In the genomic region with DNA sequence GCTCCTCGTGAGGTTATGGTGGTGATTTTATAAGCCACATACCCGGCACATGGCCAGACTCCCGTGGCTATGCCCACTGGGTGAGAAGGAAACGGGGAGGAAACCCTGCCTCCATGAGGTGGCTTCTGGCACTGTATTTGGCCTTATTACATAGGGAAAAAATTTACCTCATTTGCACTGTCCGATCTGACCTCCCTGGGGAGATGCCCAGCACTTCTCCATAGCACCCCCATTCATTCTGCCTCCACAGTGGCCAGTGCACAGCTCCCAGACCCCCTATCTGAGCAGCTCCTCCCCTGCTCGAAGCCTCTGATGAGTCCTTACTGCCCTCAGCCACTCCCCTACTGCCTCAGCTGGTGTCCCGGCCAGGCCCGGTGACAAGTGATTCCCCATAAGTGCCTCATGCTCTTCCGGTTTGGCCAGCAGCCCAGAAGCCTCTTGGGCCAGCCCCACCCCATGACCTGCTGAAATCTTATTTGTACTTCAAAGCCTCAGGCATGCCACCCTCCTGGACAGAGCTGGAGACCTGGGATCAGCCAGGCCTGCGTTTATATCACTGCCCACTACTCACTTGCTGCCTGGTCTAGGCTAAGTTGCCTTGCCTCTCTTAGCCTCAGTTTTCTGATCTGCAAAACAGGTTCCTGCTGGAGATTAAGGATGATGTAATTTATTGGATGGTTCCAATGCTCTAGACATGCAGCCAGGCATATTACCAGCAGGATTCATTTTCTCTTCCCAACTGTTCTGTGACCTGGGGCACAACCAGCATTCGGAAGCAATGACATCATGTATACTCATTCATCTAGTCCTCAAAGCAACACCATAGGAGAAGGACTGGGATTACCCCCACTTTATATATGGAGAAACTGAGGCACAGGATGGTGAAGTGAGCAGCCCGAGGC, we compare ENCODE assay signal across 1 cellular context.
TF ChIP-seq lines count a peak whose summit lies in the region.

No MANE protein-coding gene starts in this region.

TF ChIP-seq in K562, 482 proteins besides CTCF, POLR2A, EP300 and RAD21 (continued from another document and continues in another):
- 0 out of 2 replicates have a peak, but pooled peaks have one; percentile 36 for TF ChIP-seq LCOR (CRISPR knock-in tag; IDR thresholded peaks at IDR 0.05)
- peak in 1 of 2 experiments; percentile 51; a peak in 1 of 3 replicates for TF ChIP-seq CBX3 (IDR thresholded peaks at IDR 0.05; ENCODE audit: borderline replicate concordance in 1 of 2, low read length in 2 of 2)
- peak; percentile 95 for TF ChIP-seq ELF1 (tag; IDR thresholded peaks at IDR 0.05)
- TF ChIP-seq TAF7 (tag; IDR thresholded peaks at IDR 0.05): no peak
- TF ChIP-seq MXI1 (IDR thresholded peaks at IDR 0.05; ENCODE audit: low read depth, low read length): peak; percentile 53; the same call in 1 of the 2 replicates
- TF ChIP-seq ZNF143 (CRISPR knock-in tag; IDR thresholded peaks at IDR 0.05): 0 out of 2 replicates have a peak, but pooled peaks have one; percentile 35
- TF ChIP-seq, protein P1, sequence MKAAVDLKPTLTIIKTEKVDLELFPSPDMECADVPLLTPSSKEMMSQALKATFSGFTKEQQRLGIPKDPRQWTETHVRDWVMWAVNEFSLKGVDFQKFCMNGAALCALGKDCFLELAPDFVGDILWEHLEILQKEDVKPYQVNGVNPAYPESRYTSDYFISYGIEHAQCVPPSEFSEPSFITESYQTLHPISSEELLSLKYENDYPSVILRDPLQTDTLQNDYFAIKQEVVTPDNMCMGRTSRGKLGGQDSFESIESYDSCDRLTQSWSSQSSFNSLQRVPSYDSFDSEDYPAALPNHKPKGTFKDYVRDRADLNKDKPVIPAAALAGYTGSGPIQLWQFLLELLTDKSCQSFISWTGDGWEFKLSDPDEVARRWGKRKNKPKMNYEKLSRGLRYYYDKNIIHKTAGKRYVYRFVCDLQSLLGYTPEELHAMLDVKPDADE (conservative IDR thresholded peaks at IDR 0.05; ENCODE audit: control insufficient read depth, low read depth, low read length): peak; percentile 73; the same call in 1 of the 2 replicates
- TF ChIP-seq NELFE (IDR thresholded peaks at IDR 0.05; ENCODE audit: insufficient read depth, insufficient read length): no peak
- peak; percentile 95 for TF ChIP-seq ETV5 (CRISPR knock-in tag; IDR thresholded peaks at IDR 0.05; ENCODE audit: low read depth)
- no peak for TF ChIP-seq EZH2 (IDR thresholded peaks at IDR 0.05; ENCODE audit: borderline replicate concordance, low read depth, low read length)
- TF ChIP-seq KAT2B (IDR thresholded peaks at IDR 0.05; ENCODE audit: low read depth, low read length): no peak
- TF ChIP-seq SP1 (CRISPR knock-in tag; IDR thresholded peaks at IDR 0.05): no peak; the same call in 1 of the 2 replicates
- TF ChIP-seq, protein P2, sequence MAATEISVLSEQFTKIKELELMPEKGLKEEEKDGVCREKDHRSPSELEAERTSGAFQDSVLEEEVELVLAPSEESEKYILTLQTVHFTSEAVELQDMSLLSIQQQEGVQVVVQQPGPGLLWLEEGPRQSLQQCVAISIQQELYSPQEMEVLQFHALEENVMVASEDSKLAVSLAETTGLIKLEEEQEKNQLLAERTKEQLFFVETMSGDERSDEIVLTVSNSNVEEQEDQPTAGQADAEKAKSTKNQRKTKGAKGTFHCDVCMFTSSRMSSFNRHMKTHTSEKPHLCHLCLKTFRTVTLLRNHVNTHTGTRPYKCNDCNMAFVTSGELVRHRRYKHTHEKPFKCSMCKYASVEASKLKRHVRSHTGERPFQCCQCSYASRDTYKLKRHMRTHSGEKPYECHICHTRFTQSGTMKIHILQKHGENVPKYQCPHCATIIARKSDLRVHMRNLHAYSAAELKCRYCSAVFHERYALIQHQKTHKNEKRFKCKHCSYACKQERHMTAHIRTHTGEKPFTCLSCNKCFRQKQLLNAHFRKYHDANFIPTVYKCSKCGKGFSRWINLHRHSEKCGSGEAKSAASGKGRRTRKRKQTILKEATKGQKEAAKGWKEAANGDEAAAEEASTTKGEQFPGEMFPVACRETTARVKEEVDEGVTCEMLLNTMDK (IDR thresholded peaks at IDR 0.05; ENCODE audit: borderline replicate concordance, insufficient read depth, low read depth, low read length, poor library complexity, severe bottlenecking): no peak
- TF ChIP-seq, protein P3, sequence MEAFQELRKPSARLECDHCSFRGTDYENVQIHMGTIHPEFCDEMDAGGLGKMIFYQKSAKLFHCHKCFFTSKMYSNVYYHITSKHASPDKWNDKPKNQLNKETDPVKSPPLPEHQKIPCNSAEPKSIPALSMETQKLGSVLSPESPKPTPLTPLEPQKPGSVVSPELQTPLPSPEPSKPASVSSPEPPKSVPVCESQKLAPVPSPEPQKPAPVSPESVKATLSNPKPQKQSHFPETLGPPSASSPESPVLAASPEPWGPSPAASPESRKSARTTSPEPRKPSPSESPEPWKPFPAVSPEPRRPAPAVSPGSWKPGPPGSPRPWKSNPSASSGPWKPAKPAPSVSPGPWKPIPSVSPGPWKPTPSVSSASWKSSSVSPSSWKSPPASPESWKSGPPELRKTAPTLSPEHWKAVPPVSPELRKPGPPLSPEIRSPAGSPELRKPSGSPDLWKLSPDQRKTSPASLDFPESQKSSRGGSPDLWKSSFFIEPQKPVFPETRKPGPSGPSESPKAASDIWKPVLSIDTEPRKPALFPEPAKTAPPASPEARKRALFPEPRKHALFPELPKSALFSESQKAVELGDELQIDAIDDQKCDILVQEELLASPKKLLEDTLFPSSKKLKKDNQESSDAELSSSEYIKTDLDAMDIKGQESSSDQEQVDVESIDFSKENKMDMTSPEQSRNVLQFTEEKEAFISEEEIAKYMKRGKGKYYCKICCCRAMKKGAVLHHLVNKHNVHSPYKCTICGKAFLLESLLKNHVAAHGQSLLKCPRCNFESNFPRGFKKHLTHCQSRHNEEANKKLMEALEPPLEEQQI (IDR thresholded peaks at IDR 0.05): no peak
- TF ChIP-seq HMGN3 (IDR thresholded peaks at IDR 0.05; ENCODE audit: borderline replicate concordance, extremely low read depth, insufficient read length, low read depth, low read length): no peak
- no peak for TF ChIP-seq HDAC8 (tag; IDR thresholded peaks at IDR 0.05)
- TF ChIP-seq SMARCE1 (IDR thresholded peaks at IDR 0.05): peak; percentile 67; the same call in 1 of the 2 replicates
- peak; percentile 71 for TF ChIP-seq BCOR (IDR thresholded peaks at IDR 0.05)
- TF ChIP-seq FOXP1 (CRISPR knock-in tag; IDR thresholded peaks at IDR 0.05): no peak
- peak; percentile 59 to 69; a peak in 3 of 4 replicates for TF ChIP-seq KDM1A (IDR thresholded peaks at IDR 0.05)
- peak; percentile 42 to 46; a peak in 3 of 4 replicates for TF ChIP-seq NRF1 (conservative IDR thresholded peaks at IDR 0.05 in 1 of 2, IDR thresholded peaks at IDR 0.05 in 1 of 2)
- TF ChIP-seq FOXA3 (CRISPR knock-in tag; conservative IDR thresholded peaks at IDR 0.05 in 1 of 2, IDR thresholded peaks at IDR 0.05 in 1 of 2): no peak
- no peak for TF ChIP-seq ZNF644 (tag; IDR thresholded peaks at IDR 0.05; ENCODE audit: low read depth)
- TF ChIP-seq, protein P4, sequence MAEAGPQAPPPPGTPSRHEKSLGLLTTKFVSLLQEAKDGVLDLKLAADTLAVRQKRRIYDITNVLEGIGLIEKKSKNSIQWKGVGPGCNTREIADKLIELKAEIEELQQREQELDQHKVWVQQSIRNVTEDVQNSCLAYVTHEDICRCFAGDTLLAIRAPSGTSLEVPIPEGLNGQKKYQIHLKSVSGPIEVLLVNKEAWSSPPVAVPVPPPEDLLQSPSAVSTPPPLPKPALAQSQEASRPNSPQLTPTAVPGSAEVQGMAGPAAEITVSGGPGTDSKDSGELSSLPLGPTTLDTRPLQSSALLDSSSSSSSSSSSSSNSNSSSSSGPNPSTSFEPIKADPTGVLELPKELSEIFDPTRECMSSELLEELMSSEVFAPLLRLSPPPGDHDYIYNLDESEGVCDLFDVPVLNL (CRISPR knock-in tag; IDR thresholded peaks at IDR 0.05; ENCODE audit: low read depth): no peak
- TF ChIP-seq TOE1 (IDR thresholded peaks at IDR 0.05; ENCODE audit: borderline replicate concordance): peak; percentile 60; the same call in 1 of the 2 replicates
- no peak for TF ChIP-seq TOE1 (CRISPR knock-in tag; IDR thresholded peaks at IDR 0.05; ENCODE audit: borderline replicate concordance, low read depth)
- 0 out of 4 replicates have a peak, but pooled peaks of 1 of the 2 experiments have one; percentile 49 for TF ChIP-seq TRIM24 (IDR thresholded peaks at IDR 0.05)
- TF ChIP-seq MTF1 (CRISPR knock-in tag; IDR thresholded peaks at IDR 0.05; ENCODE audit: borderline replicate concordance): 0 out of 2 replicates have a peak, but pooled peaks have one; percentile 9
- TF ChIP-seq ZNF589 (CRISPR knock-in tag; IDR thresholded peaks at IDR 0.05; ENCODE audit: low read depth): peak; percentile 53; the same call in 1 of the 2 replicates
- no peak for TF ChIP-seq TAF15 (IDR thresholded peaks at IDR 0.05; ENCODE audit: low read depth, low read length)
- TF ChIP-seq SREBF2 (CRISPR knock-in tag; IDR thresholded peaks at IDR 0.05): no peak
- TF ChIP-seq, protein P5, sequence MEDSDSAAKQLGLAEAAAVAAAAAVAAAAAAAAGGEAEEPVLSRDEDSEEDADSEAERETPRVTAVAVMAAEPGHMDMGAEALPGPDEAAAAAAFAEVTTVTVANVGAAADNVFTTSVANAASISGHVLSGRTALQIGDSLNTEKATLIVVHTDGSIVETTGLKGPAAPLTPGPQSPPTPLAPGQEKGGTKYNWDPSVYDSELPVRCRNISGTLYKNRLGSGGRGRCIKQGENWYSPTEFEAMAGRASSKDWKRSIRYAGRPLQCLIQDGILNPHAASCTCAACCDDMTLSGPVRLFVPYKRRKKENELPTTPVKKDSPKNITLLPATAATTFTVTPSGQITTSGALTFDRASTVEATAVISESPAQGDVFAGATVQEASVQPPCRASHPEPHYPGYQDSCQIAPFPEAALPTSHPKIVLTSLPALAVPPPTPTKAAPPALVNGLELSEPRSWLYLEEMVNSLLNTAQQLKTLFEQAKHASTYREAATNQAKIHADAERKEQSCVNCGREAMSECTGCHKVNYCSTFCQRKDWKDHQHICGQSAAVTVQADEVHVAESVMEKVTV (CRISPR knock-in tag; IDR thresholded peaks at IDR 0.05): no peak
- TF ChIP-seq NR2C1 (IDR thresholded peaks at IDR 0.05): peak; percentile 53; the same call in 1 of the 2 replicates
- peak; percentile 61 for TF ChIP-seq NR2C1 (tag; IDR thresholded peaks at IDR 0.05)
- TF ChIP-seq LEF1 (IDR thresholded peaks at IDR 0.05): peak; percentile 86
- TF ChIP-seq, protein P6, sequence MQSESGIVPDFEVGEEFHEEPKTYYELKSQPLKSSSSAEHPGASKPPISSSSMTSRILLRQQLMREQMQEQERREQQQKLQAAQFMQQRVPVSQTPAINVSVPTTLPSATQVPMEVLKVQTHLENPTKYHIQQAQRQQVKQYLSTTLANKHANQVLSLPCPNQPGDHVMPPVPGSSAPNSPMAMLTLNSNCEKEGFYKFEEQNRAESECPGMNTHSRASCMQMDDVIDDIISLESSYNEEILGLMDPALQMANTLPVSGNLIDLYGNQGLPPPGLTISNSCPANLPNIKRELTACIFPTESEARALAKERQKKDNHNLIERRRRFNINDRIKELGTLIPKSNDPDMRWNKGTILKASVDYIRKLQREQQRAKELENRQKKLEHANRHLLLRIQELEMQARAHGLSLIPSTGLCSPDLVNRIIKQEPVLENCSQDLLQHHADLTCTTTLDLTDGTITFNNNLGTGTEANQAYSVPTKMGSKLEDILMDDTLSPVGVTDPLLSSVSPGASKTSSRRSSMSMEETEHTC (IDR thresholded peaks at IDR 0.05): peak; percentile 60; the same call in 1 of the 2 replicates
- TF ChIP-seq, protein P7, sequence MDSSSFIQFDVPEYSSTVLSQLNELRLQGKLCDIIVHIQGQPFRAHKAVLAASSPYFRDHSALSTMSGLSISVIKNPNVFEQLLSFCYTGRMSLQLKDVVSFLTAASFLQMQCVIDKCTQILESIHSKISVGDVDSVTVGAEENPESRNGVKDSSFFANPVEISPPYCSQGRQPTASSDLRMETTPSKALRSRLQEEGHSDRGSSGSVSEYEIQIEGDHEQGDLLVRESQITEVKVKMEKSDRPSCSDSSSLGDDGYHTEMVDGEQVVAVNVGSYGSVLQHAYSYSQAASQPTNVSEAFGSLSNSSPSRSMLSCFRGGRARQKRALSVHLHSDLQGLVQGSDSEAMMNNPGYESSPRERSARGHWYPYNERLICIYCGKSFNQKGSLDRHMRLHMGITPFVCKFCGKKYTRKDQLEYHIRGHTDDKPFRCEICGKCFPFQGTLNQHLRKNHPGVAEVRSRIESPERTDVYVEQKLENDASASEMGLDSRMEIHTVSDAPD (CRISPR knock-in tag; IDR thresholded peaks at IDR 0.05): no peak
- TF ChIP-seq, protein P8, sequence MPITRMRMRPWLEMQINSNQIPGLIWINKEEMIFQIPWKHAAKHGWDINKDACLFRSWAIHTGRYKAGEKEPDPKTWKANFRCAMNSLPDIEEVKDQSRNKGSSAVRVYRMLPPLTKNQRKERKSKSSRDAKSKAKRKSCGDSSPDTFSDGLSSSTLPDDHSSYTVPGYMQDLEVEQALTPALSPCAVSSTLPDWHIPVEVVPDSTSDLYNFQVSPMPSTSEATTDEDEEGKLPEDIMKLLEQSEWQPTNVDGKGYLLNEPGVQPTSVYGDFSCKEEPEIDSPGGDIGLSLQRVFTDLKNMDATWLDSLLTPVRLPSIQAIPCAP (CRISPR knock-in tag; IDR thresholded peaks at IDR 0.05; ENCODE audit: borderline replicate concordance): no peak
- no peak for TF ChIP-seq HCFC1 (IDR thresholded peaks at IDR 0.05; ENCODE audit: low read depth, low read length)
- no peak for TF ChIP-seq PHF8 (IDR thresholded peaks at IDR 0.05; ENCODE audit: borderline replicate concordance, low read length)
- TF ChIP-seq PHF21A (IDR thresholded peaks at IDR 0.05; ENCODE audit: borderline replicate concordance, low read depth): peak; percentile 89; the same call in 1 of the 2 replicates
- no peak for TF ChIP-seq ZC3H4 (CRISPR knock-in tag; IDR thresholded peaks at IDR 0.05; ENCODE audit: borderline replicate concordance)
- no peak for TF ChIP-seq ZNF75A (CRISPR knock-in tag; IDR thresholded peaks at IDR 0.05)
- TF ChIP-seq BRCA1 (IDR thresholded peaks at IDR 0.05): no peak
- TF ChIP-seq BRCA1 (CRISPR knock-in tag; IDR thresholded peaks at IDR 0.05): no peak
- peak; percentile 51 for TF ChIP-seq SMAD4 (CRISPR knock-in tag; conservative IDR thresholded peaks at IDR 0.05)
- TF ChIP-seq ZNF780A (CRISPR knock-in tag; IDR thresholded peaks at IDR 0.05): no peak
- 0 out of 2 replicates have a peak, but pooled peaks have one; percentile 1 for TF ChIP-seq ADNP (tag; IDR thresholded peaks at IDR 0.05)
- TF ChIP-seq PHB (CRISPR knock-in tag; IDR thresholded peaks at IDR 0.05): no peak
- TF ChIP-seq, protein P9, sequence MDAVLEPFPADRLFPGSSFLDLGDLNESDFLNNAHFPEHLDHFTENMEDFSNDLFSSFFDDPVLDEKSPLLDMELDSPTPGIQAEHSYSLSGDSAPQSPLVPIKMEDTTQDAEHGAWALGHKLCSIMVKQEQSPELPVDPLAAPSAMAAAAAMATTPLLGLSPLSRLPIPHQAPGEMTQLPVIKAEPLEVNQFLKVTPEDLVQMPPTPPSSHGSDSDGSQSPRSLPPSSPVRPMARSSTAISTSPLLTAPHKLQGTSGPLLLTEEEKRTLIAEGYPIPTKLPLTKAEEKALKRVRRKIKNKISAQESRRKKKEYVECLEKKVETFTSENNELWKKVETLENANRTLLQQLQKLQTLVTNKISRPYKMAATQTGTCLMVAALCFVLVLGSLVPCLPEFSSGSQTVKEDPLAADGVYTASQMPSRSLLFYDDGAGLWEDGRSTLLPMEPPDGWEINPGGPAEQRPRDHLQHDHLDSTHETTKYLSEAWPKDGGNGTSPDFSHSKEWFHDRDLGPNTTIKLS (IDR thresholded peaks at IDR 0.05; ENCODE audit: borderline replicate concordance, low read depth): 0 out of 2 replicates have a peak, but pooled peaks have one; percentile 23
